In the genomic region with DNA sequence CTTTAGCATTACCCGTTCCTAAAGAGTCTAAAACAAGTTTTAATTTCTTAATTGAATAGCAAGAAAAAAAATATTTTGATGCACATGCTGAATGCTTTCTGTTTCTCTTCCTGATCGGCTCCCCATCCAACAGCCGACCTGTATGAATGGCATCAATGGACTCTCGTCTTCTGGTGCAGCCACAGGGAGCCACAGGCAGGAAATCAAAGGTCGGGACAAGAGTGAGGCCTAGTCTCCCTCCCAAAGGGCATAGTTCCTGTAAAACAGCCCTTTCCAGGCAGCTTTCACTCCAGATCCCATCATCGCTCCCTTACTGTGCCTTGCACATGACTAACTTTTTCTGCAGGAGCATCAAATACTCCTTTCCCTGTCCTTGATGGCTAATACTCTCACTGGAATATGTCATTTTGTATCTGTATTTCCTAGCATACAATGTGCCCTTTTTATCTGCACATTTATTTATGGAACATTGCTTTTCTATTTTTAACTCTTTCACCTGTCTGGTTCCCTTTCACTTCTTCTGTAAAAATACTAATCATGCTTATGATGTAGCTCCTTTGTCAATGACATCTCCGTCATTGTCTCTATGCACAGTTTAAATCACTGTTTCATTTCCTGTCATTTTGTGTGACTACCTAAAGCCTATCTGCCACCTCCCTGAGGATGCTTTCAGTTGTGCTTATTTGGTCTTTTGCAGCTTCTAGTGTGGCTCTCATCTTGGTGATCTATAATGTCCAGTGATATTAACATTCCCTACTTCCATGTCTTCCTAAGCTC, we compare ENCODE assay signal across 28 cellular contexts.
DNase-seq lines count a peak whose midpoint lies in the region; ATAC-seq, FAIRE-seq and TF ChIP-seq lines count a peak whose summit lies in the region.
"Had no signal": no experiment of that assay in that cellular context is flagged by ENCODE, and none has a peak within 500 bp of the region (broad histone marks: within the 10 kb centered on the region; RNA-seq: fewer than 3 reads in every experiment).

No MANE protein-coding gene starts in this region.

- peak; percentile 24 for TF ChIP-seq EP300 in neural cell (conservative IDR thresholded peaks at IDR 0.05; ENCODE audit: poor library complexity, severe bottlenecking)

- no peak for TF ChIP-seq RAD21 in neural cell (conservative IDR thresholded peaks at IDR 0.05)

- no peaks in the 10 kb centered on the region for H3F3A ChIP-seq in neural cell (ENCODE audit: insufficient read depth, low read length, poor library complexity, severe bottlenecking)
- H3F3A ChIP-seq in smooth muscle cell (ENCODE audit: low read depth) = no peaks in the 10 kb centered on the region

- H3K4me2 ChIP-seq in neural cell (ENCODE audit: low read length) (no peak overlapping the region), smooth muscle cell (no peak overlapping the region)
- H3K4me2 ChIP-seq: A549, hepatocyte had no signal

- TF ChIP-seq CTCF in GM20000 (IDR thresholded peaks at IDR 0.05; ENCODE audit: extremely low read depth, missing control alignments) (no peak), neural cell (IDR thresholded peaks at IDR 0.05; ENCODE audit: poor library complexity, severe bottlenecking) (no peak), smooth muscle cell (IDR thresholded peaks at IDR 0.05; ENCODE audit: borderline replicate concordance, insufficient read depth, poor library complexity, severe bottlenecking) (no peak)

- TF ChIP-seq POLR2A in GM12891 (IDR thresholded peaks at IDR 0.05; ENCODE audit: low read depth, low read length) = no peak

- H3K79me2 ChIP-seq in neural cell (replicated peaks; ENCODE audit: insufficient read depth, low read length) (no peaks in the 10 kb centered on the region), smooth muscle cell (ENCODE audit: low read depth) (no peaks in the 10 kb centered on the region)
- H3K79me2 ChIP-seq: hepatocyte had no signal

- H3K27me3 ChIP-seq in neural cell (ENCODE audit: insufficient read depth, low read depth, low read length) = no peaks in the 10 kb centered on the region
- no peaks in the 10 kb centered on the region for H3K27me3 ChIP-seq in smooth muscle cell (ENCODE audit: low read depth)
- H3K27me3 ChIP-seq: adrenal gland, body of pancreas, gastroesophageal sphincter, hepatocyte, left lung, vagina had no signal

- WGBS in smooth muscle cell (ENCODE audit: low lambda C conversion rate) = 93% methylated on average over 7 of the region's 7 CpGs

- peak; percentile 85 for FAIRE-seq in GM12891 (lab: Jason Lieb, UNC)
- FAIRE-seq: A549 had no signal

- H3K4me3 ChIP-seq in neural cell (ENCODE audit: low read length) = no peak overlapping the region
- no peak overlapping the region for H3K4me3 ChIP-seq in smooth muscle cell
- H3K4me3 ChIP-seq: A549, adrenal gland, body of pancreas, gastroesophageal sphincter, hepatocyte, left lung, vagina had no signal

- H3K27ac ChIP-seq in neural cell (ENCODE audit: low read length) (no peak overlapping the region), smooth muscle cell (ENCODE audit: low read depth) (no peak overlapping the region)
- H3K27ac ChIP-seq: A549, adrenal gland, body of pancreas, gastroesophageal sphincter, hepatocyte, left lung, vagina, WERI-Rb-1 had no signal

- H3K9me2 ChIP-seq in neural cell (ENCODE audit: insufficient read depth, low read length) = no peaks in the 10 kb centered on the region

- H3K9ac ChIP-seq in neural cell (ENCODE audit: low read length) (no peak overlapping the region), smooth muscle cell (ENCODE audit: low read depth) (no peak overlapping the region)

- H3K9me3 ChIP-seq in neural cell (ENCODE audit: low read length) (no peaks in the 10 kb centered on the region), smooth muscle cell (replicated peaks; ENCODE audit: low read depth) (no peaks in the 10 kb centered on the region)
- H3K9me3 ChIP-seq: A549, adrenal gland, body of pancreas, gastroesophageal sphincter, left lung, vagina had no signal

- no peaks in the 10 kb centered on the region for H3K4me1 ChIP-seq in smooth muscle cell (ENCODE audit: low read depth)
- H3K4me1 ChIP-seq: A549, adrenal gland, gastroesophageal sphincter, left lung, vagina had no signal

- ATAC-seq in HG03095 (IDR thresholded peaks at IDR 0.05; ENCODE audit: unreplicated experiment) = peak; percentile 42
- ATAC-seq: A549; activated T-cell treated with anti-CD3 and anti-CD28 coated beads, Interleukin-2, amount 50 U/mL, for 4 hours; body of pancreas; CD8-positive, alpha-beta T cell; gastroesophageal sphincter; left lung; Panc1; stimulated activated naive CD8-positive, alpha-beta T cell treated with anti-CD3 and anti-CD28 coated beads, Interleukin-15, amount 100 ng/mL, for 72 hours had no signal

- H2AFZ ChIP-seq in neural cell (ENCODE audit: low read depth, low read length) (peak overlapping the region; percentile 10), smooth muscle cell (ENCODE audit: low read depth) (no peak overlapping the region)
- H2AFZ ChIP-seq: hepatocyte had no signal

- H4K20me1 ChIP-seq in neural cell (ENCODE audit: insufficient read depth) (no peaks in the 10 kb centered on the region), smooth muscle cell (ENCODE audit: low read depth) (no peaks in the 10 kb centered on the region)

- no peak for DNase-seq in GM12891 (ENCODE audit: insufficient read length, low spot score)
- DNase-seq in GM20000 (ENCODE audit: low spot score) = peak; percentile 30
- DNase-seq in HK-2 (ENCODE audit: unreplicated experiment) = no peak
- DNase-seq in NCI-H446 treated with DMSO at 0.1 percent for 48 hours (lab: John Stamatoyannopoulos, UW) = no peak
- DNase-seq in activated T-cell treated with anti-CD3 and anti-CD28 coated beads, Interleukin-2, amount 50 U/mL, for 1 hour = no peak
- DNase-seq in smooth muscle cell (lab: John Stamatoyannopoulos, UW; ENCODE audit: unreplicated experiment) = no peak
- DNase-seq: activated CD4-positive, alpha-beta T cell treated with anti-CD3 and anti-CD28 coated beads, Interleukin-2, amount 10 ng/mL, durations not matched to agents 24 days and 14 days; activated naive CD4-positive, alpha-beta T cell treated with anti-CD3 and anti-CD28 coated beads for 36 hours; activated T-cell treated with anti-CD3 and anti-CD28 coated beads, Interleukin-2, amount 50 U/mL, for 4 hours; adrenal gland; body of pancreas; CD8-positive, alpha-beta T cell; H9; IMR-90; left lung; NCI-H1694 treated with DMSO at 0.1 percent for 48 hours; NCI-H69; nucleus accumbens; SHP77; stimulated activated naive CD8-positive, alpha-beta T cell treated with anti-CD3 and anti-CD28 coated beads, Interleukin-15, amount 100 ng/mL, for 72 hours; WERI-Rb-1 had no signal

- H3K36me3 ChIP-seq in neural cell (ENCODE audit: insufficient read depth, low read length) (no peaks in the 10 kb centered on the region), smooth muscle cell (ENCODE audit: low read depth) (no peaks in the 10 kb centered on the region)
- H3K36me3 ChIP-seq: adrenal gland, gastroesophageal sphincter, left lung, vagina, WERI-Rb-1 had no signal

TF ChIP-seq in GM12891, 5 proteins besides CTCF, POLR2A, EP300 and RAD21:
- TF ChIP-seq SPI1 (IDR thresholded peaks at IDR 0.05; ENCODE audit: low read depth, low read length) = peak; percentile 32; the same call in 1 of the 2 replicates
- no peak for TF ChIP-seq POLR2AphosphoS5 (IDR thresholded peaks at IDR 0.05; ENCODE audit: low read depth, low read length)
- TF ChIP-seq PAX5 (IDR thresholded peaks at IDR 0.05; ENCODE audit: insufficient read depth, low read length, severe bottlenecking) = no peak

TF ChIP-seq in neural cell, 6 proteins besides CTCF, POLR2A, EP300 and RAD21:
- TF ChIP-seq POLR2AphosphoS5 (IDR thresholded peaks at IDR 0.05) = no peak
- TF ChIP-seq EZH2 (IDR thresholded peaks at IDR 0.05; ENCODE audit: borderline replicate concordance, insufficient read depth, low read length, poor library complexity, severe bottlenecking) = no peak
- TF ChIP-seq, protein P1, sequence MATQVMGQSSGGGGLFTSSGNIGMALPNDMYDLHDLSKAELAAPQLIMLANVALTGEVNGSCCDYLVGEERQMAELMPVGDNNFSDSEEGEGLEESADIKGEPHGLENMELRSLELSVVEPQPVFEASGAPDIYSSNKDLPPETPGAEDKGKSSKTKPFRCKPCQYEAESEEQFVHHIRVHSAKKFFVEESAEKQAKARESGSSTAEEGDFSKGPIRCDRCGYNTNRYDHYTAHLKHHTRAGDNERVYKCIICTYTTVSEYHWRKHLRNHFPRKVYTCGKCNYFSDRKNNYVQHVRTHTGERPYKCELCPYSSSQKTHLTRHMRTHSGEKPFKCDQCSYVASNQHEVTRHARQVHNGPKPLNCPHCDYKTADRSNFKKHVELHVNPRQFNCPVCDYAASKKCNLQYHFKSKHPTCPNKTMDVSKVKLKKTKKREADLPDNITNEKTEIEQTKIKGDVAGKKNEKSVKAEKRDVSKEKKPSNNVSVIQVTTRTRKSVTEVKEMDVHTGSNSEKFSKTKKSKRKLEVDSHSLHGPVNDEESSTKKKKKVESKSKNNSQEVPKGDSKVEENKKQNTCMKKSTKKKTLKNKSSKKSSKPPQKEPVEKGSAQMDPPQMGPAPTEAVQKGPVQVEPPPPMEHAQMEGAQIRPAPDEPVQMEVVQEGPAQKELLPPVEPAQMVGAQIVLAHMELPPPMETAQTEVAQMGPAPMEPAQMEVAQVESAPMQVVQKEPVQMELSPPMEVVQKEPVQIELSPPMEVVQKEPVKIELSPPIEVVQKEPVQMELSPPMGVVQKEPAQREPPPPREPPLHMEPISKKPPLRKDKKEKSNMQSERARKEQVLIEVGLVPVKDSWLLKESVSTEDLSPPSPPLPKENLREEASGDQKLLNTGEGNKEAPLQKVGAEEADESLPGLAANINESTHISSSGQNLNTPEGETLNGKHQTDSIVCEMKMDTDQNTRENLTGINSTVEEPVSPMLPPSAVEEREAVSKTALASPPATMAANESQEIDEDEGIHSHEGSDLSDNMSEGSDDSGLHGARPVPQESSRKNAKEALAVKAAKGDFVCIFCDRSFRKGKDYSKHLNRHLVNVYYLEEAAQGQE (IDR thresholded peaks at IDR 0.05; ENCODE audit: borderline replicate concordance) = no peak
- no peak for TF ChIP-seq MXI1 (conservative IDR thresholded peaks at IDR 0.05; ENCODE audit: poor library complexity, severe bottlenecking)
- no peak for TF ChIP-seq SMC3 (conservative IDR thresholded peaks at IDR 0.05; ENCODE audit: poor library complexity)
- TF ChIP-seq TAF1 (IDR thresholded peaks at IDR 0.05; ENCODE audit: low read depth) = no peak
